Comparison of ENCODE assay signal across 9 cellular contexts in the genomic region with DNA sequence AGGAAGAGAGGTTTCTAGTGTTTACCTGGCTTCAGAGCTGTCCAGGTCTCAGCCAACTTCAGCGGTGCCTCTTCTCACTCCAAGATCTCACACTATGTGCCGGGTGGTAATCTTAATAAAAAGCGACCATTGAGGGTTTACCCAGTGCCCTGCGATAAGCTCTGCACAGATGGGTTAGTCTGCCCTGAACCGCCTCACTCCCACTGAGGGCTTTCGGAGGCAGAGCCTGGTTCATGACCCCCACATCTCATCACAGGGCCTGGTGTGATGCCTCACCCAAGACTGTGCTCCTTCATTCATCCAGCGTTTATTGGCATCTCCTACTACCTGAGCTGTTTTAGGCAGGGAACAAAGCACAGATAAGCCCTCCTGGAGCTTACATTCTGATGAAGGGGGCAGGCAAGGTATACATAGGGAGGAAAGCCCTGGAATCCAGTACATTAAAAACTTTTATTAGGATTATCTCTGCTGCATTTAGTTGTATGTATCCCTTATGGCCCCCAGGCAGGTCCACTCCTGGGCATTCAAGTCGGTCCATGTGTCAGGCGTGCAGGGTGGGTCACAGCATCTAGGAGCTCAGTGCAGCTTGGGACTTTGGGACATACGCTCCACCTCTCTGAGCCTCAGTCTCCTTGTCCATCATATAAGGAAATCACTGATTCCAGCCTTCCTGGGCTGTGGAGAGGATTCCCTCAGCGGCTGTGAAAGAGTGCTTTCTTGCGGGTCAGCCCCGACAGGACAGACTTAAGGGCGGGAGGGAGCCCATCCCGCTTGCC. TPM values are rescaled to one million over a fixed set of nuclear protein-coding genes. Genes with fewer than 3 reads are reported as not detected.
DNase-seq lines count a peak whose midpoint lies in the region; ATAC-seq and TF ChIP-seq lines count a peak whose summit lies in the region.
"Had no signal": no experiment of that assay in that cellular context is flagged by ENCODE, and none has a peak within 500 bp of the region (broad histone marks: within the 10 kb centered on the region; RNA-seq: fewer than 3 reads in every experiment).

No MANE protein-coding gene starts in this region.

- H3K27ac Mint-ChIP-seq in nephron progenitor cell: no peak overlapping the region
- H3K27ac Mint-ChIP-seq in type B pancreatic cell: no peak overlapping the region
- H3K27ac Mint-ChIP-seq: activated CD4-positive, alpha-beta T cell treated with anti-CD3 and anti-CD28 coated beads for 36 hours had no signal

- peak overlapping the region; percentile 66 to 78 (median 69) for H3K4me3 ChIP-seq in esophagus muscularis mucosa

- no peak for DNase-seq in activated T-cell treated with anti-CD3 and anti-CD28 coated beads, Interleukin-2, amount 50 U/mL, for 4 hours
- DNase-seq in activated T-cell treated with anti-CD3 and anti-CD28 coated beads, Interleukin-2, amount 50 U/mL, for 1 hour: no peak
- no peak for DNase-seq in esophagus muscularis mucosa (ENCODE audit: extremely low spot score)
- no peak for DNase-seq in nephron progenitor cell
- no peak for DNase-seq in type B pancreatic cell (ENCODE audit: extremely low spot score, unreplicated experiment)
- no peak for DNase-seq in mucosa of gallbladder (ENCODE audit: low spot score)

- H3K27me3 ChIP-seq in esophagus muscularis mucosa: peaks cover 0 to 4% (median 0%) of the 10 kb centered on the region in 4 donors

- H3K4me3 Mint-ChIP-seq in activated T-cell treated with anti-CD3 and anti-CD28 coated beads, Interleukin-2, amount 50 U/mL, for 4 hours: peak overlapping the region; percentile 27
- H3K4me3 Mint-ChIP-seq in nephron progenitor cell (peak overlapping the region; percentile 74), type B pancreatic cell (peak overlapping the region; percentile 83)

- no peaks in the 10 kb centered on the region for H3K9me3 ChIP-seq in esophagus muscularis mucosa

- intact Hi-C loops in esophagus muscularis mucosa (cut with DNase I): loop anchor here (5.0 kb wide), 2 partner anchors 34 to 81 kb away; no protein-coding TSS in a partner anchor

- TF ChIP-seq EP300 in esophagus muscularis mucosa (IDR thresholded peaks at IDR 0.05): no peak

- no peak for TF ChIP-seq POLR2A in esophagus muscularis mucosa (IDR thresholded peaks at IDR 0.05; ENCODE audit: low read depth)

- peaks cover 73% of the 10 kb centered on the region for H3K27me3 Mint-ChIP-seq in activated T-cell treated with anti-CD3 and anti-CD28 coated beads, Interleukin-2, amount 50 U/mL, for 4 hours (ENCODE audit: low read depth)
- H3K27me3 Mint-ChIP-seq in nephron progenitor cell (ENCODE audit: low read depth, poor library complexity): peaks cover 85% of the 10 kb centered on the region
- H3K27me3 Mint-ChIP-seq in type B pancreatic cell: peaks cover 94% of the 10 kb centered on the region

- no peaks in the 10 kb centered on the region for H3K36me3 ChIP-seq in esophagus muscularis mucosa

- peak overlapping the region; percentile 87 to 92 (median 90) for H3K27ac ChIP-seq in esophagus muscularis mucosa (replicated peaks in 1 of 4)

- H3K4me1 ChIP-seq in esophagus muscularis mucosa: peaks cover 31 to 70% (median 59%) of the 10 kb centered on the region in 4 donors

- no peaks in the 10 kb centered on the region for H3K9me3 Mint-ChIP-seq in activated T-cell treated with anti-CD3 and anti-CD28 coated beads, Interleukin-2, amount 50 U/mL, for 4 hours
- no peaks in the 10 kb centered on the region for H3K9me3 Mint-ChIP-seq in nephron progenitor cell
- no peaks in the 10 kb centered on the region for H3K9me3 Mint-ChIP-seq in type B pancreatic cell

- WGBS in esophagus muscularis mucosa: 75% methylated on average over 10 of the region's 15 CpGs

- TF ChIP-seq CTCF in esophagus muscularis mucosa (IDR thresholded peaks at IDR 0.05): no peak
- no peak for TF ChIP-seq CTCF in nephron progenitor cell (IDR thresholded peaks at IDR 0.05)
- no peak for TF ChIP-seq CTCF in type B pancreatic cell (conservative IDR thresholded peaks at IDR 0.05)

- peaks cover 13% of the 10 kb centered on the region for H3K4me1 Mint-ChIP-seq in activated T-cell treated with anti-CD3 and anti-CD28 coated beads, Interleukin-2, amount 50 U/mL, for 4 hours (ENCODE audit: low read depth)
- H3K4me1 Mint-ChIP-seq in nephron progenitor cell: peaks cover 5% of the 10 kb centered on the region
- no peaks in the 10 kb centered on the region for H3K4me1 Mint-ChIP-seq in type B pancreatic cell (ENCODE audit: unreplicated experiment)

- no peak for ATAC-seq in activated T-cell treated with anti-CD3 and anti-CD28 coated beads, Interleukin-2, amount 50 U/mL, for 4 hours
- ATAC-seq in HG03045 (IDR thresholded peaks at IDR 0.05; ENCODE audit: unreplicated experiment) (no peak), HG03432 (IDR thresholded peaks at IDR 0.05; ENCODE audit: unreplicated experiment) (no peak)
- ATAC-seq: activated CD4-positive, alpha-beta T cell treated with anti-CD3 and anti-CD28 coated beads for 36 hours had no signal

- no peaks in the 10 kb centered on the region for H3K36me3 Mint-ChIP-seq in activated T-cell treated with anti-CD3 and anti-CD28 coated beads, Interleukin-2, amount 50 U/mL, for 4 hours (ENCODE audit: insufficient read depth)
- no peaks in the 10 kb centered on the region for H3K36me3 Mint-ChIP-seq in nephron progenitor cell (ENCODE audit: low read depth)
- no peaks in the 10 kb centered on the region for H3K36me3 Mint-ChIP-seq in type B pancreatic cell

RNA-seq across cellular contexts. Expression of a gene that starts 0.6 kb away (rescaled TPM):
- under 1 TPM; 0.05 to 0.16 (median 0.10) TPM for total RNA-seq in activated T-cell treated with anti-CD3 and anti-CD28 coated beads, Interleukin-2, amount 50 U/mL, for 4 hours
- total RNA-seq in esophagus muscularis mucosa (100 to 1,000 TPM; 134 to 256 (median 145) TPM), type B pancreatic cell (ENCODE audit: low replicate concordance) (0.12 and 0.68 TPM in 2 replicates), mucosa of gallbladder (46.2 TPM)
- total RNA-seq: activated CD4-positive, alpha-beta T cell treated with anti-CD3 and anti-CD28 coated beads for 36 hours had no signal

Comparison
In these comparisons a context has a peak if more than half of its experiments do, and no peak if none do; other contexts are left out.
1. H3K4me3 Mint-ChIP-seq: peak in every context shown above with its lines; median percentile 83 in type B pancreatic cell; 74 in nephron progenitor cell; 27 in activated T-cell treated with anti-CD3 and anti-CD28 coated beads, Interleukin-2, amount 50 U/mL, for 4 hours.
2. RNA of a gene that starts 0.6 kb away (total RNA-seq): 134 to 256 TPM in esophagus muscularis mucosa and 46.2 TPM in mucosa of gallbladder (single experiment); 0.12 to 0.68 TPM in type B pancreatic cell and 0.05 to 0.16 TPM in activated T-cell treated with anti-CD3 and anti-CD28 coated beads, Interleukin-2, amount 50 U/mL, for 4 hours; every median in the first group is over 10 times any median in the second.